ENCODE assay signal across 1 cellular context in genomic region chr2:20744366-20745335, GRCh38.
A peak's percentile ranks its signal among the peaks of the same experiment; 100 is the strongest.
TF ChIP-seq lines count a peak whose summit lies in the region.

No MANE protein-coding gene starts in this region.

TF ChIP-seq in GM12878, 131 proteins besides CTCF, POLR2A, EP300 and RAD21 (continued from another document):
- TF ChIP-seq E2F4 (IDR thresholded peaks at IDR 0.05; ENCODE audit: low read depth, low read length) = no peak
- no peak; the same call in 1 of the 2 replicates for TF ChIP-seq RELB (IDR thresholded peaks at IDR 0.05; ENCODE audit: low read depth)
- TF ChIP-seq MLLT1 (IDR thresholded peaks at IDR 0.05) = no peak
- TF ChIP-seq ZNF384 (IDR thresholded peaks at IDR 0.05; ENCODE audit: borderline replicate concordance, low read depth, low read length) = no peak
- no peak for TF ChIP-seq ZBTB33 (IDR thresholded peaks at IDR 0.05)
- no peak for TF ChIP-seq BRCA1 (IDR thresholded peaks at IDR 0.05; ENCODE audit: low read depth, low read length)
- peak; percentile 62; the same call in 1 of the 2 replicates for TF ChIP-seq PAX5 (IDR thresholded peaks at IDR 0.05; ENCODE audit: borderline replicate concordance, low read depth, low read length)
- no peak for TF ChIP-seq POU2F2 (IDR thresholded peaks at IDR 0.05; ENCODE audit: borderline replicate concordance, low read depth, low read length)
- no peak for TF ChIP-seq CREM (IDR thresholded peaks at IDR 0.05; ENCODE audit: low read depth)
- no peak for TF ChIP-seq ELK1 (IDR thresholded peaks at IDR 0.05; ENCODE audit: low read depth, low read length)
- TF ChIP-seq MXI1 (IDR thresholded peaks at IDR 0.05; ENCODE audit: low read depth, low read length) = no peak
- no peak for TF ChIP-seq IRF3 (IDR thresholded peaks at IDR 0.05)
- TF ChIP-seq ZBTB4 (CRISPR knock-in tag; IDR thresholded peaks at IDR 0.05) = no peak
- TF ChIP-seq GABPA (IDR thresholded peaks at IDR 0.05; ENCODE audit: low read depth) = no peak
- TF ChIP-seq USF2 (IDR thresholded peaks at IDR 0.05; ENCODE audit: borderline replicate concordance, low read depth, low read length) = no peak
- no peak for TF ChIP-seq BCL11A (IDR thresholded peaks at IDR 0.05; ENCODE audit: low read depth, low read length)
- 0 out of 2 replicates have a peak, but pooled peaks have one; percentile 16 for TF ChIP-seq NFIC (IDR thresholded peaks at IDR 0.05; ENCODE audit: low read depth, low read length)
- no peak for TF ChIP-seq SPI1 (IDR thresholded peaks at IDR 0.05; ENCODE audit: borderline replicate concordance, insufficient read depth, low read depth, low read length)
- TF ChIP-seq POLR2AphosphoS2 (IDR thresholded peaks at IDR 0.05; ENCODE audit: low read depth, low read length) = no peak
TF ChIP-seq in GM12878: peak in this region for 8.
